ENCODE assay signal across 8 cellular contexts in the genomic region with DNA sequence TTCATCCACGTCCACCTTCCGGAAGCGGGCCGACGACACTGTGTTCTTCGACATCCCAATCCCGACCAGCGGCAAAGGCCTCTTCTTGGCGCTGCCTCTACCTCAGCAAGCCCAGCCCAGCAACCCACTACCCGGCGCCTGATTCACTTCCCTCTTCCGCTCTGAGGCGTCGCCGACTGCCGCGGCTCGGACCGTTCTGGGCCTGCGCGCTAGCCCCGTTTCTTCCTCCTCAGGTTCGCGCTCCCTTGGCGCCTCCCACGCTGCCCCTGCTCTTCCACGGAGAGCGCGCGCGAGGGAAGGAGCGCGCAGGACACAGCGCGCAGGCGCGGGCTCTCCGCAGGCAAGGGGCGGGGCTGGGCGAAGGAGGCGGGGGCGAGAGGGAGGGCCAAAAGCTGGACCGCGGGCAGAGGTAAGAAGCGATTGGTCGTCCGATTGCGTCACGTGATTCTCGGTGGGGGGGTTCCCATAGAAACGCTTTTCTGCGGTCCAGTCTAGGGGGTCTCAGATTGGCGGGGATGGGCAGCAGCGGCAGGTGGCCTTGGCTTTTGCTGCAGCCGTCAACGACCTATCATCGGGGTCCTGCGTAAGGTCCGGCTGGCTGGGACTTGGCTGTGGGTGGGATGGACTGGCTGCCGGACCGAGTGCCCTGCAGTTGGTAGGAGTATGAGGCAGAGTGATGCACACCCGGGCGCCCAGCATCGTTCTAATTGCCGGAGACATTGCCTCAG. TPM values are rescaled to one million over a fixed set of nuclear protein-coding genes. Genes with fewer than 3 reads are reported as not detected.
A peak's percentile ranks its signal among the peaks of the same experiment; 100 is the strongest.
DNase-seq lines count a peak whose midpoint lies in the region; ATAC-seq and TF ChIP-seq lines count a peak whose summit lies in the region.

Gene ARPC5 (minus strand): TSS at position 178 of the 728 bp plus-strand sequence. CDS start 124 bp downstream, at position 54.

- H4K8ac ChIP-seq in trophoblast cell (ENCODE audit: low read depth, low read length): peak within 1 kb of the TSS; percentile 73

- ATAC-seq in HG02763 (IDR thresholded peaks at IDR 0.05; ENCODE audit: unreplicated experiment): peak; percentile 87

- H3K4ac ChIP-seq in trophoblast cell (ENCODE audit: low read depth, low read length): peak within 1 kb of the TSS; percentile 93

- TF ChIP-seq CTCF in GM12864 (IDR thresholded peaks at IDR 0.05; ENCODE audit: low read depth, low read length, missing control alignments) (no peak), cardiac muscle cell (IDR thresholded peaks at IDR 0.05; ENCODE audit: low read depth, low read length) (no peak), transverse colon (IDR thresholded peaks at IDR 0.05) (no peak)

- in situ Hi-C loops in transverse colon (cut with MboI; ENCODE audit: low pct_ligation_motif_present in 1 of 4, low pct_unique_long_range_greater_than_20kb in 1 of 4, low sequenced_read_pairs in 3 of 4): loop anchor here in 2 of 4 donors (10.0 to 25.0 kb wide), 2 partner anchors 161 to 173 kb away; partner anchors contain the start of gene SMG7 (in 2 of the 2)

- H4K12ac ChIP-seq in trophoblast cell (ENCODE audit: low read depth, low read length): peak within 1 kb of the TSS; percentile 29

- no peaks in the 10 kb centered on the region for H3K9me3 ChIP-seq in adipocyte (ENCODE audit: control insufficient read depth, low read length)
- H3K9me3 ChIP-seq in cardiac muscle cell (ENCODE audit: low read depth): no peaks in the 10 kb centered on the region
- H3K9me3 ChIP-seq in trophoblast cell (ENCODE audit: insufficient read depth, low read depth, low read length): no peaks in the 10 kb centered on the region
- no peaks in the 10 kb centered on the region for H3K9me3 ChIP-seq in transverse colon

- peak within 1 kb of the TSS; percentile 87 for H2AK5ac ChIP-seq in trophoblast cell (ENCODE audit: low read length)

- TF ChIP-seq EP300 in transverse colon (IDR thresholded peaks at IDR 0.05; ENCODE audit: low read depth): no peak

- no peaks in the 10 kb centered on the region for H3K27me3 ChIP-seq in adipocyte (replicated peaks; ENCODE audit: control insufficient read depth, insufficient read depth, low read length)
- no peaks in the 10 kb centered on the region for H3K27me3 ChIP-seq in cardiac muscle cell
- H3K27me3 ChIP-seq in trophoblast cell (ENCODE audit: insufficient read depth, low read length): no peaks in the 10 kb centered on the region
- H3K27me3 ChIP-seq in transverse colon: no peaks in the 10 kb centered on the region

- H3K4me2 ChIP-seq in trophoblast cell (ENCODE audit: low read length): peak within 1 kb of the TSS; percentile 87

- H2AFZ ChIP-seq in trophoblast cell (ENCODE audit: insufficient read depth, low read length, poor library complexity): peak within 1 kb of the TSS; percentile 62

- peak within 1 kb of the TSS; percentile 88 for H3K4me3 ChIP-seq in GM12864 (ENCODE audit: low read depth, low read length)
- peak within 1 kb of the TSS; percentile 92 for H3K4me3 ChIP-seq in adipocyte (ENCODE audit: low read length)
- H3K4me3 ChIP-seq in cardiac muscle cell: peak within 1 kb of the TSS; percentile 68
- H3K4me3 ChIP-seq in trophoblast cell (ENCODE audit: low read depth, low read length): peak within 1 kb of the TSS; percentile 84
- peak within 1 kb of the TSS; percentile 86 to 98 (median 96) for H3K4me3 ChIP-seq in transverse colon

- H2BK120ac ChIP-seq in trophoblast cell (ENCODE audit: insufficient read depth, low read length, poor library complexity): peak within 1 kb of the TSS; percentile 88

- peak; percentile 90 for DNase-seq in GM12864 (ENCODE audit: low read depth)
- peak; percentile 93 for DNase-seq in NCI-H1436 (lab: John Stamatoyannopoulos, UW)
- peak; percentile 89 for DNase-seq in T follicular helper cell (ENCODE audit: low read depth)
- DNase-seq in adipocyte (ENCODE audit: low read depth): peak; percentile 99
- peak; percentile 97 to 99 for DNase-seq in cardiac muscle cell (ENCODE audit: low read depth in 1 of 2, low spot score in 1 of 2)
- DNase-seq in trophoblast cell: peak; percentile 98 to 99
- peak; percentile 97 for DNase-seq in transverse colon

- TF ChIP-seq POLR2A in transverse colon (IDR thresholded peaks at IDR 0.05): peak; percentile 97

- no CpG with 5 or more reads among the region's 65 CpGs for WGBS in trophoblast cell (ENCODE audit: extremely low coverage, insufficient coverage, insufficient read length)
- 0% methylated on average over 64 of the region's 65 CpGs; no CpG with 5 or more reads in 1 of the 2 donors for WGBS in transverse colon (ENCODE audit: low coverage in 1 of 2), 2 donors

- peaks cover 9% of the 10 kb centered on the region for H3K79me1 ChIP-seq in trophoblast cell (ENCODE audit: low read length)

- peak within 1 kb of the TSS; percentile 93 for H4K91ac ChIP-seq in trophoblast cell (ENCODE audit: low read depth, low read length)

- H3K9ac ChIP-seq in adipocyte (ENCODE audit: low read length): peak within 1 kb of the TSS; percentile 98
- H3K9ac ChIP-seq in trophoblast cell (ENCODE audit: low read length): peak within 1 kb of the TSS; percentile 92

- peak within 1 kb of the TSS; percentile 98 for H3K27ac ChIP-seq in cardiac muscle cell
- H3K27ac ChIP-seq in trophoblast cell (ENCODE audit: low read depth, low read length): peak within 1 kb of the TSS; percentile 93
- H3K27ac ChIP-seq in transverse colon: peak within 1 kb of the TSS; percentile 94 to 99 (median 96)

- H3K36me3 ChIP-seq in adipocyte (ENCODE audit: control insufficient read depth, insufficient read depth, low read length, severe bottlenecking) (no peaks in the 10 kb centered on the region), cardiac muscle cell (peaks cover 4% of the 10 kb centered on the region), trophoblast cell (ENCODE audit: control insufficient read depth in 1 of 2, insufficient read depth in 2 of 2, low read length in 2 of 2) (peaks cover 0 to 2% of the 10 kb centered on the region in 2 experiments), transverse colon (no peaks in the 10 kb centered on the region)

- peak within 1 kb of the TSS; percentile 62 for H3K18ac ChIP-seq in trophoblast cell (ENCODE audit: low read length)

- peaks cover 7% of the 10 kb centered on the region for H3K79me2 ChIP-seq in trophoblast cell (ENCODE audit: control insufficient read depth, insufficient read depth, low read length, poor library complexity)

- peaks cover 33% of the 10 kb centered on the region for H3K4me1 ChIP-seq in adipocyte (ENCODE audit: control insufficient read depth, insufficient read depth, low read length)
- peaks cover 46% of the 10 kb centered on the region for H3K4me1 ChIP-seq in cardiac muscle cell (ENCODE audit: low read depth)
- H3K4me1 ChIP-seq in trophoblast cell (ENCODE audit: control insufficient read depth in 1 of 2, insufficient read depth in 2 of 2, low read length in 2 of 2): peaks cover 0 to 3% of the 10 kb centered on the region in 2 experiments
- H3K4me1 ChIP-seq in transverse colon: peaks cover 9 to 47% (median 27%) of the 10 kb centered on the region in 4 donors

- no peak within 1 kb of the TSS for H3K23ac ChIP-seq in trophoblast cell (ENCODE audit: low read length)

- intact Hi-C loops in transverse colon (cut with DNase I; ENCODE audit: low total_unique reads): loop anchor here (5.0 kb wide), 1 partner anchor 163 kb away; the partner anchor contains the start of gene SMG7

- peak within 1 kb of the TSS; percentile 98 for H3K14ac ChIP-seq in trophoblast cell (ENCODE audit: low read length)

- H2BK12ac ChIP-seq in trophoblast cell (ENCODE audit: low read length): peak within 1 kb of the TSS; percentile 24

- H2BK5ac ChIP-seq in trophoblast cell (ENCODE audit: low read depth, low read length, poor library complexity): peak within 1 kb of the TSS; percentile 56

RNA-seq across cellular contexts. Expression of gene ARPC5, which starts in this region (rescaled TPM):
- total RNA-seq in cardiac muscle cell: 72.5 and 77.3 TPM in 2 replicates
- 179 and 202 TPM in 2 replicates for polyA plus RNA-seq in cardiac muscle cell
- 127 and 133 TPM in 2 replicates for polyA plus RNA-seq in trophoblast cell (2013)
- total RNA-seq in transverse colon: 100 to 1,000 TPM in 1 of 4 donors, 10 to 100 TPM in 3; 22.7 to 123 (median 74.1) TPM

Comparison
In these comparisons a context has a peak if more than half of its experiments do, and no peak if none do; other contexts are left out.
1. Peak in every context shown above with its lines: DNase-seq, ATAC-seq, H3K4me3 ChIP-seq and H3K27ac ChIP-seq.